ENCODE assay signal across 11 cellular contexts in genomic region chr3:195715583-195716266, GRCh38. TPM values are rescaled to one million over a fixed set of nuclear protein-coding genes. Genes with fewer than 3 reads are reported as not detected.
DNase-seq lines count a peak whose midpoint lies in the region; ATAC-seq, FAIRE-seq and TF ChIP-seq lines count a peak whose summit lies in the region.
"Had no signal": no experiment of that assay in that cellular context is flagged by ENCODE, and none has a peak within 500 bp of the region (broad histone marks: within the 10 kb centered on the region; RNA-seq: fewer than 3 reads in every experiment).

No MANE protein-coding gene starts in this region.

- RAD21 ChIA-PET in GM12878 (lab: Charles Lee; ENCODE audit: unreplicated experiment), result no interaction called here

- no peak overlapping the region for H3K4me3 ChIP-seq in left ventricle myocardium inferior
- no peak overlapping the region for H3K4me3 ChIP-seq in GM12878
- H3K4me3 ChIP-seq in upper lobe of left lung, result no peak overlapping the region
- H3K4me3 ChIP-seq: neural progenitor cell had no signal

- no peak overlapping the region for H3K9ac ChIP-seq in GM12878 (ENCODE audit: control insufficient read depth, insufficient read depth, low read length)
- H3K9ac ChIP-seq: neural progenitor cell had no signal

- no peak for TF ChIP-seq EP300 in GM12878 (IDR thresholded peaks at IDR 0.05; ENCODE audit: borderline replicate concordance in 1 of 2, control insufficient read depth in 1 of 2, low read depth in 2 of 2, low read length in 2 of 2)
- TF ChIP-seq EP300 in upper lobe of left lung (IDR thresholded peaks at IDR 0.05), result peak in 1 of 4 donors; percentile 72

- ATAC-seq in Right ventricle myocardium superior (ENCODE audit: poor library complexity), result peak; percentile 23
- peak; percentile 32 for ATAC-seq in GM12878
- peak; percentile 15 to 40 for ATAC-seq in upper lobe of left lung (ENCODE audit: low FRiP score in 2 of 2)
- no peak for ATAC-seq in HG03139 (IDR thresholded peaks at IDR 0.05; ENCODE audit: unreplicated experiment)
- ATAC-seq in HG02798 (IDR thresholded peaks at IDR 0.05; ENCODE audit: poor library complexity, unreplicated experiment), result no peak
- ATAC-seq in GM21529 (IDR thresholded peaks at IDR 0.05; ENCODE audit: unreplicated experiment), result no peak

- in situ Hi-C loops in GM12878 (cut with MboI), result no loop called here

- no peaks in the 10 kb centered on the region for H3K27me3 ChIP-seq in left ventricle myocardium inferior (ENCODE audit: low read depth)
- no peaks in the 10 kb centered on the region for H3K27me3 ChIP-seq in GM12878 (replicated peaks in 1 of 2; ENCODE audit: control insufficient read depth in 2 of 2, insufficient read depth in 2 of 2, low read length in 1 of 2)
- no peaks in the 10 kb centered on the region for H3K27me3 ChIP-seq in upper lobe of left lung
- H3K27me3 ChIP-seq: neural progenitor cell had no signal

- intact Hi-C loops in Right ventricle myocardium superior (cut with DNase I) (no loop called here), left ventricle myocardium inferior (cut with micrococcal nuclease) (no loop called here), GM12878 (cut with micrococcal nuclease; ENCODE audit: unreplicated experiment) (loop anchor here (5.0 kb wide), 1 partner anchor 98 kb away; no protein-coding TSS in a partner anchor)

- no peak overlapping the region for H3K4me2 ChIP-seq in GM12878 (ENCODE audit: control insufficient read depth, insufficient read depth)
- H3K4me2 ChIP-seq: neural progenitor cell had no signal

- H3K36me3 ChIP-seq in left ventricle myocardium inferior (peaks cover 32% of the 10 kb centered on the region), GM12878 (ENCODE audit: control insufficient read depth in 2 of 2, insufficient read depth in 2 of 2, low read length in 1 of 2) (no peaks in the 10 kb centered on the region), upper lobe of left lung (peaks cover 0 to 30% (median 21%) of the 10 kb centered on the region in 4 donors)
- H3K36me3 ChIP-seq: neural progenitor cell had no signal

- DNase-seq in Right ventricle myocardium superior (no peak), left ventricle myocardium inferior (no peak), GM12878 (ENCODE audit: low read depth, low spot score) (no peak), mucosa of gallbladder (ENCODE audit: low spot score) (peak; percentile 94), upper lobe of left lung (no peak)
- DNase-seq: NCI-H1417 had no signal

- TF ChIP-seq CTCF in left ventricle myocardium inferior (IDR thresholded peaks at IDR 0.05; ENCODE audit: borderline replicate concordance) (no peak), GM12878 (IDR thresholded peaks at IDR 0.05 in 2 of 3, conservative IDR thresholded peaks at IDR 0.05 in 1 of 3; ENCODE audit: control insufficient read depth in 2 of 3, extremely low read depth in 1 of 3, insufficient read depth in 1 of 3, low read depth in 3 of 3, low read length in 3 of 3) (no peak), upper lobe of left lung (IDR thresholded peaks at IDR 0.05) (no peak)

- CTCF ChIA-PET in GM12878 (lab: Yijun Ruan, JAX), result no interaction called here

- 67% methylated on average over 14 of the region's 14 CpGs for WGBS in GM12878 (ENCODE audit: insufficient coverage, insufficient replicate concordance, low lambda C conversion rate, missing lambda C conversion rate)
- WGBS in upper lobe of left lung, 2 donors, result 75 to 79% methylated on average over 14 of the region's 14 CpGs

- TF ChIP-seq RAD21 in GM12878 (IDR thresholded peaks at IDR 0.05; ENCODE audit: insufficient read depth, low read depth, low read length), result no peak

- SMC1A ChIA-PET in GM12878 (lab: Charles Lee; ENCODE audit: uncharacterized antibody, unreplicated experiment), result interaction anchor here (1.5 kb wide), 1 partner anchor 135 kb away, joined by 4 read pairs; no protein-coding TSS in a partner anchor

- H3K4me1 ChIP-seq in left ventricle myocardium inferior, result no peaks in the 10 kb centered on the region
- H3K4me1 ChIP-seq in GM12878 (ENCODE audit: control insufficient read depth, insufficient read depth, low read length), result no peaks in the 10 kb centered on the region
- peaks cover 0 to 1% (median 0%) of the 10 kb centered on the region in 4 donors for H3K4me1 ChIP-seq in upper lobe of left lung

- H3K9me3 ChIP-seq in left ventricle myocardium inferior (replicated peaks) (no peaks in the 10 kb centered on the region), GM12878 (replicated peaks; ENCODE audit: control insufficient read depth, insufficient read depth, low read length) (no peaks in the 10 kb centered on the region), upper lobe of left lung (no peaks in the 10 kb centered on the region)

- FAIRE-seq in GM12878 (lab: Jason Lieb, UNC), result no peak

- H4K20me1 ChIP-seq in GM12878 (ENCODE audit: control insufficient read depth, insufficient read depth), result no peaks in the 10 kb centered on the region

- H2AFZ ChIP-seq in GM12878 (ENCODE audit: control insufficient read depth, low read depth, low read length), result no peak overlapping the region
- H2AFZ ChIP-seq: neural progenitor cell had no signal

- POLR2A ChIA-PET in GM12878 (lab: Charles Lee), result no interaction called here

- H3K79me2 ChIP-seq in GM12878 (ENCODE audit: control insufficient read depth, insufficient read depth, low read length), result no peaks in the 10 kb centered on the region

- TF ChIP-seq POLR2A in GM12878 (IDR thresholded peaks at IDR 0.05; ENCODE audit: low read depth, low read length), result no peak
- no peak for TF ChIP-seq POLR2A in upper lobe of left lung (IDR thresholded peaks at IDR 0.05)

- BruUV-seq in GM12878 (replicated peaks; lab: Mats Ljungman, UMichigan), result no TSS peak

- H3K27ac ChIP-seq in left ventricle myocardium inferior (replicated peaks) (no peak overlapping the region), GM12878 (ENCODE audit: control insufficient read depth, insufficient read depth) (no peak overlapping the region), upper lobe of left lung (no peak overlapping the region)
- H3K27ac ChIP-seq: C4-2B, neural progenitor cell had no signal

TF ChIP-seq in GM12878, 131 proteins besides CTCF, POLR2A, EP300 and RAD21 (continues in another document):
- TF ChIP-seq NR2F1 (conservative IDR thresholded peaks at IDR 0.05) (peak; percentile 34; the same call in 1 of the 2 replicates), JUNB (IDR thresholded peaks at IDR 0.05) (no peak), BHLHE40 (IDR thresholded peaks at IDR 0.05; ENCODE audit: borderline replicate concordance in 1 of 2, low read depth in 2 of 2, low read length in 1 of 2) (peak in 1 of 2 experiments; percentile 64; a peak in 1 of 4 replicates), IKZF1 (conservative IDR thresholded peaks at IDR 0.05) (peak; percentile 36; the same call in 1 of the 2 replicates), ASH2L (IDR thresholded peaks at IDR 0.05; ENCODE audit: borderline replicate concordance, low read depth) (no peak), IKZF2 (IDR thresholded peaks at IDR 0.05) (peak in 1 of 2 experiments; percentile 45; a peak in 3 of 4 replicates), IRF3 (IDR thresholded peaks at IDR 0.05) (no peak)

RNA-seq across cellular contexts. Expression of gene MUC20, which starts 5.1 kb away (rescaled TPM):
- total RNA-seq in Right ventricle myocardium superior (5.4 TPM), left ventricle myocardium inferior (4.7 TPM), GM12878 (2014; rRNA removed) (0.17 TPM in 1 of 2 replicates, not detected in the other), GM12878 (2014; rRNA removed; fragmentation: Illumina TruSeq; extraction: Trizol) (0.18 and 0.22 TPM in 2 replicates), GM12878 (2021) (0.13 and 0.46 TPM in 2 replicates), mucosa of gallbladder (198 TPM), upper lobe of left lung (10 to 100 TPM; 10.1 to 39.8 (median 15.2) TPM)
- 1.7 and 2.4 TPM in 2 replicates for total RNA-seq in GM12878 (2013; cell fraction: nucleolus; rRNA removed)
- 0.47 TPM for polyA plus RNA-seq in GM12878 (2011; ENCODE audit: low read depth)
- polyA plus RNA-seq in GM12878 (2011; rRNA removed) (0.07 TPM in 1 of 2 replicates, not detected in the other), GM12878 (2014; fragmentation: Illumina TruSeq; extraction: Trizol) (0.38 TPM in 1 of 2 replicates, not detected in the other), GM12878 (2014; fragmentation: Nextera tagmentation; extraction: Ambion mirVana) (under 1 TPM; 0.04 to 0.06 TPM), GM12878 (2014; rRNA removed) (0.13 and 0.80 TPM in 2 replicates), GM12878 (2016; fragmentation: Nextera tagmentation; extraction: Ambion mirVana) (not detected)
- polyA plus RNA-seq in GM12878 (2011; cell fraction: cytosol; rRNA removed), result 0.09 TPM in 1 of 2 replicates, not detected in the other
- 0.19 and 0.63 TPM in 2 replicates for polyA plus RNA-seq in GM12878 (2011; cell fraction: nucleus; rRNA removed)
- 0.39 and 0.50 TPM in 2 replicates for polyA plus RNA-seq in GM12878 (2012)
- polyA minus RNA-seq in GM12878 (2011; rRNA and poly(A)+ RNA removed), result 0.31 TPM in 1 of 2 replicates, not detected in the other
- not detected in 2 replicates for polyA minus RNA-seq in GM12878 (2011; cell fraction: cytosol; rRNA and poly(A)+ RNA removed)
- 0.19 TPM in 1 of 2 replicates, not detected in the other for polyA minus RNA-seq in GM12878 (2011; cell fraction: nucleus; rRNA and poly(A)+ RNA removed)

Comparison
In these comparisons a context has a peak if more than half of its experiments do, and no peak if none do; other contexts are left out.
1. ATAC-seq: peak in Right ventricle myocardium superior (single experiment), GM12878 (single experiment) and upper lobe of left lung (2 of 2); none in HG03139 (single experiment), HG02798 (single experiment) and GM21529 (single experiment).